Comparison of ENCODE assay signal across 26 cellular contexts in the genomic region with DNA sequence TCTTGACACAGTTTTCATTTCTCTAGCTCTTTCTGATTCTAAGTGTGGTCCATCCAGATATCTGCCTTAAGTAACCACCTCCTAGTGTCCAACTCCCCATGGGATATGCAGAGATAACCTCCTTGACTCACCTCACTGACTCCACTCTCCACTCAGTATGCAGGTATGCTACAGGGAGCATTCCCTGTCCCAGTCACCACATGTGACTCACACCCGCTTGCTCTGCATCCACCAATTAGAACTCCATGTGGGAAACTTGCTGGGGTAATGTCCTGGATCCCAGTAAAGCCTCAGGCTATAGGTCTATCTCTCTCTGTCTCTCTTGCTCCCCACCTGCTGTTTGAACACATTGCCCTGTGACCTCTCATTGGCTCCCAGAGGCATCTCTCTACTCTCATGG.
A peak's percentile ranks its signal among the peaks of the same experiment; 100 is the strongest.
DNase-seq lines count a peak whose midpoint lies in the region; ATAC-seq and TF ChIP-seq lines count a peak whose summit lies in the region.
"Had no signal": no experiment of that assay in that cellular context is flagged by ENCODE, and none has a peak within 500 bp of the region (broad histone marks: within the 10 kb centered on the region; RNA-seq: fewer than 3 reads in every experiment).

No MANE protein-coding gene starts in this region.

- no peaks in the 10 kb centered on the region for H3K79me1 ChIP-seq in mesenchymal stem cell (replicated peaks; ENCODE audit: low read length, poor library complexity, severe bottlenecking)

- H4K91ac ChIP-seq in mesenchymal stem cell (ENCODE audit: low read length) = no peak overlapping the region

- H2BK15ac ChIP-seq in mesenchymal stem cell (ENCODE audit: low read depth, poor library complexity, severe bottlenecking) = no peak overlapping the region

- 77% methylated on average over 1 of the region's 1 CpG for WGBS in mesenchymal stem cell

- H3K4me2 ChIP-seq in mesenchymal stem cell (ENCODE audit: low read length, poor library complexity, severe bottlenecking) = no peak overlapping the region
- H3K4me2 ChIP-seq: BLaER1 had no signal

- H4K8ac ChIP-seq in mesenchymal stem cell (ENCODE audit: low read length) = no peak overlapping the region

- no peak overlapping the region for H3K23ac ChIP-seq in mesenchymal stem cell (ENCODE audit: low read length in 2 of 2)

- no peak overlapping the region for H3K18ac ChIP-seq in mesenchymal stem cell (ENCODE audit: low read depth in 1 of 2, low read length in 2 of 2)

- no peak overlapping the region for H2AFZ ChIP-seq in mesenchymal stem cell (ENCODE audit: low read depth, low read length)

- H3K4me1 ChIP-seq in mesenchymal stem cell (ENCODE audit: control insufficient read depth, insufficient read depth, low read depth, low read length) = peaks cover 2% of the 10 kb centered on the region
- H3K4me1 ChIP-seq: ascending aorta, BLaER1, spleen, thyroid gland had no signal

- H3K27me3 ChIP-seq in mesenchymal stem cell (ENCODE audit: control insufficient read depth in 1 of 2, insufficient read depth in 1 of 2, low read length in 2 of 2) = no peaks in the 10 kb centered on the region
- H3K27me3 ChIP-seq: ascending aorta, BLaER1, spleen, thyroid gland had no signal

- H3K9me3 ChIP-seq in mesenchymal stem cell (ENCODE audit: control insufficient read depth, low read length) = no peaks in the 10 kb centered on the region
- H3K9me3 ChIP-seq: ascending aorta, BLaER1, spleen, thyroid gland had no signal

- no peak for TF ChIP-seq CTCF in epithelial cell of esophagus (IDR thresholded peaks at IDR 0.05; ENCODE audit: insufficient read depth, low read depth, low read length, missing control alignments)

- no peak overlapping the region for H3K4ac ChIP-seq in mesenchymal stem cell (ENCODE audit: low read depth in 1 of 2, low read length in 2 of 2)

- H3K4me3 ChIP-seq in epithelial cell of esophagus (ENCODE audit: low read length) = no peak overlapping the region
- H3K4me3 ChIP-seq in mesenchymal stem cell (ENCODE audit: insufficient read depth in 1 of 2, low read depth in 1 of 2, low read length in 2 of 2) = no peak overlapping the region
- H3K4me3 ChIP-seq: ascending aorta, BLaER1, K562, spleen, thyroid gland had no signal

- H3K36me3 ChIP-seq in mesenchymal stem cell (ENCODE audit: control insufficient read depth in 1 of 2, insufficient read depth in 2 of 2, low read depth in 1 of 2, low read length in 2 of 2) = no peaks in the 10 kb centered on the region
- H3K36me3 ChIP-seq: ascending aorta, BLaER1, spleen, thyroid gland had no signal

- H3K27ac ChIP-seq in mesenchymal stem cell (ENCODE audit: low read length, poor library complexity, severe bottlenecking) = no peak overlapping the region
- H3K27ac ChIP-seq: ascending aorta, BLaER1, spleen, thyroid gland had no signal

- no peak for ATAC-seq in GM21529 (IDR thresholded peaks at IDR 0.05; ENCODE audit: unreplicated experiment)
- ATAC-seq in GM18519 (IDR thresholded peaks at IDR 0.05; ENCODE audit: low FRiP score, unreplicated experiment) = no peak
- ATAC-seq: activated CD8-positive, alpha-beta memory T cell treated with anti-CD3 and anti-CD28 coated beads, Interleukin-2, amount 10 ng/mL, durations not matched to agents 7 days and 5 days; K562; left cardiac atrium; naive thymus-derived CD4-positive, alpha-beta T cell had no signal

- no peak overlapping the region for H2BK12ac ChIP-seq in mesenchymal stem cell (ENCODE audit: low read length in 2 of 2)

- no peak overlapping the region for H3K9ac ChIP-seq in mesenchymal stem cell (ENCODE audit: low read length)
- H3K9ac ChIP-seq: BLaER1 had no signal

- H2BK120ac ChIP-seq in mesenchymal stem cell (ENCODE audit: low read depth, low read length) = no peak overlapping the region

- no peak overlapping the region for H2BK5ac ChIP-seq in mesenchymal stem cell (ENCODE audit: low read depth, low read length, poor library complexity, severe bottlenecking)

- no peak overlapping the region for H2AK5ac ChIP-seq in mesenchymal stem cell (ENCODE audit: low read length, severe bottlenecking)

- DNase-seq in ELR (ENCODE audit: low read depth) (peak; percentile 43), RKO (ENCODE audit: low spot score) (peak; percentile 56), epithelial cell of esophagus (ENCODE audit: low read depth) (peak; percentile 77), kidney glomerular epithelial cell (lab: John Stamatoyannopoulos, UW) (peak; percentile 38), mesenchymal stem cell (no peak), NCI-H1092 (lab: John Stamatoyannopoulos, UW) (no peak)
- DNase-seq: activated CD4-positive, alpha-beta T cell treated with anti-CD3 and anti-CD28 coated beads for 48 hours; activated CD8-positive, alpha-beta memory T cell treated with anti-CD3 and anti-CD28 coated beads, Interleukin-2, amount 10 ng/mL, durations not matched to agents 7 days and 5 days; cerebellar nuclear complex; COR-L47; DMS79 treated with DMSO at 0.1 percent for 48 hours; hippocampal formation; left cardiac atrium; naive thymus-derived CD4-positive, alpha-beta T cell; NCI-H1436 treated with DMSO at 0.1 percent for 48 hours; NCI-H510A; occipital lobe; Right ventricle myocardium superior; spleen; stimulated activated CD4-positive, alpha-beta T cell treated with anti-CD3 and anti-CD28 coated beads, Interleukin-4, amount 100 ng/mL, for 4 hours; thyroid gland had no signal

- no peak overlapping the region for H3K14ac ChIP-seq in mesenchymal stem cell (ENCODE audit: low read length in 2 of 2)

Comparison
In these comparisons a context has a peak if more than half of its experiments do, and no peak if none do; other contexts are left out.
1. DNase-seq: peak in ELR (single experiment), RKO (single experiment), epithelial cell of esophagus (single experiment) and kidney glomerular epithelial cell (single experiment); none in mesenchymal stem cell (single experiment) and NCI-H1092 (single experiment).